Comparison of ENCODE assay signal across 8 cellular contexts in genomic region chr1:119646521-119647227, GRCh38. TPM values are rescaled to one million over a fixed set of nuclear protein-coding genes. Genes with fewer than 3 reads are reported as not detected.
DNase-seq lines count a peak whose midpoint lies in the region; ATAC-seq and TF ChIP-seq lines count a peak whose summit lies in the region.

No MANE protein-coding gene starts in this region.

- H3K36me3 Mint-ChIP-seq in activated T-cell treated with anti-CD3 and anti-CD28 coated beads, Interleukin-2, amount 50 U/mL, for 24 hours (ENCODE audit: low read depth): no peaks in the 10 kb centered on the region
- H3K36me3 Mint-ChIP-seq in activated T-cell treated with anti-CD3 and anti-CD28 coated beads, Interleukin-2, amount 50 U/mL, for 4 hours (ENCODE audit: insufficient read depth): no peaks in the 10 kb centered on the region

- in situ Hi-C loops in transverse colon (cut with MboI; ENCODE audit: low pct_ligation_motif_present in 1 of 4, low pct_unique_long_range_greater_than_20kb in 1 of 4, low sequenced_read_pairs in 3 of 4): no loop called here

- TF ChIP-seq CTCF in ascending aorta (IDR thresholded peaks at IDR 0.05): no peak
- no peak for TF ChIP-seq CTCF in transverse colon (IDR thresholded peaks at IDR 0.05)

- ATAC-seq in activated T-cell treated with anti-CD3 and anti-CD28 coated beads, Interleukin-2, amount 50 U/mL, for 4 hours: no peak
- no peak for ATAC-seq in HG03439 (IDR thresholded peaks at IDR 0.05; ENCODE audit: unreplicated experiment)
- no peak for ATAC-seq in HG02678 (IDR thresholded peaks at IDR 0.05; ENCODE audit: unreplicated experiment)

- no peak for DNase-seq in activated T-cell treated with anti-CD3 and anti-CD28 coated beads, Interleukin-2, amount 50 U/mL, for 24 hours
- DNase-seq in activated T-cell treated with anti-CD3 and anti-CD28 coated beads, Interleukin-2, amount 50 U/mL, for 4 hours: no peak
- DNase-seq in ascending aorta (ENCODE audit: low spot score in 2 of 2): no peak
- DNase-seq in kidney glomerular epithelial cell (lab: John Stamatoyannopoulos, UW): peak; percentile 37
- DNase-seq in transverse colon: no peak
- no peak for DNase-seq in SW 1271 (lab: John Stamatoyannopoulos, UW)

- H3K4me3 Mint-ChIP-seq in activated T-cell treated with anti-CD3 and anti-CD28 coated beads, Interleukin-2, amount 50 U/mL, for 24 hours: peak overlapping the region; percentile 75
- no peak overlapping the region for H3K4me3 Mint-ChIP-seq in activated T-cell treated with anti-CD3 and anti-CD28 coated beads, Interleukin-2, amount 50 U/mL, for 4 hours

- H3K4me1 ChIP-seq in ascending aorta (peaks cover 0 to 4% of the 10 kb centered on the region in 2 donors), transverse colon (peaks cover 0 to 20% (median 11%) of the 10 kb centered on the region in 4 donors)

- H3K4me3 ChIP-seq in ascending aorta: peak overlapping the region; percentile 90 to 96
- H3K4me3 ChIP-seq in transverse colon: peak overlapping the region; percentile 68 to 87 (median 77)

- peaks cover 90% of the 10 kb centered on the region for H3K27me3 Mint-ChIP-seq in activated T-cell treated with anti-CD3 and anti-CD28 coated beads, Interleukin-2, amount 50 U/mL, for 24 hours
- peaks cover 66% of the 10 kb centered on the region for H3K27me3 Mint-ChIP-seq in activated T-cell treated with anti-CD3 and anti-CD28 coated beads, Interleukin-2, amount 50 U/mL, for 4 hours (ENCODE audit: low read depth)

- 60 to 62% methylated on average over 4 to 15 of the region's 15 CpGs for WGBS in transverse colon (ENCODE audit: low coverage in 1 of 2), 2 donors

- H3K36me3 ChIP-seq in ascending aorta (no peaks in the 10 kb centered on the region), transverse colon (no peaks in the 10 kb centered on the region)

- TF ChIP-seq POLR2A in transverse colon (IDR thresholded peaks at IDR 0.05): no peak

- no peak overlapping the region for H3K27ac Mint-ChIP-seq in activated T-cell treated with anti-CD3 and anti-CD28 coated beads, Interleukin-2, amount 50 U/mL, for 24 hours

- H3K27me3 ChIP-seq in ascending aorta (no peaks in the 10 kb centered on the region), transverse colon (no peaks in the 10 kb centered on the region)

- intact Hi-C loops in ascending aorta (cut with DNase I) (no loop called here), transverse colon (cut with DNase I; ENCODE audit: low total_unique reads) (no loop called here)

- peaks cover 24% of the 10 kb centered on the region for H3K4me1 Mint-ChIP-seq in activated T-cell treated with anti-CD3 and anti-CD28 coated beads, Interleukin-2, amount 50 U/mL, for 24 hours (ENCODE audit: low read depth)
- H3K4me1 Mint-ChIP-seq in activated T-cell treated with anti-CD3 and anti-CD28 coated beads, Interleukin-2, amount 50 U/mL, for 4 hours (ENCODE audit: low read depth): peaks cover 6% of the 10 kb centered on the region

- H3K9me3 ChIP-seq in ascending aorta (no peaks in the 10 kb centered on the region), transverse colon (no peaks in the 10 kb centered on the region)

- H3K9me3 Mint-ChIP-seq in activated T-cell treated with anti-CD3 and anti-CD28 coated beads, Interleukin-2, amount 50 U/mL, for 24 hours: no peaks in the 10 kb centered on the region
- no peaks in the 10 kb centered on the region for H3K9me3 Mint-ChIP-seq in activated T-cell treated with anti-CD3 and anti-CD28 coated beads, Interleukin-2, amount 50 U/mL, for 4 hours

- H3K27ac ChIP-seq in ascending aorta (no peak overlapping the region), transverse colon (peak overlapping the region in 3 of 4 donors; percentile 87 to 93 (median 92))

- no peak for TF ChIP-seq EP300 in transverse colon (IDR thresholded peaks at IDR 0.05; ENCODE audit: low read depth)

RNA-seq across cellular contexts. Expression of gene ZNF697, which starts 1.4 kb away (rescaled TPM):
- under 1 TPM; 0.32 to 0.73 (median 0.49) TPM for total RNA-seq in activated T-cell treated with anti-CD3 and anti-CD28 coated beads, Interleukin-2, amount 50 U/mL, for 4 hours
- total RNA-seq in ascending aorta (0.11 TPM), transverse colon (1 to 10 TPM in 3 of 4 donors, under 1 TPM in 1; 1.00 to 5.6 (median 2.9) TPM)

Comparison
In these comparisons a context has a peak if more than half of its experiments do, and no peak if none do; other contexts are left out.
1. H3K27ac ChIP-seq: peak in transverse colon (3 of 4); none in ascending aorta (0 of 2).